In genomic region chr20:31870703-31871601, GRCh38 we compare ENCODE assay signal across 9 cellular contexts. TPM values are rescaled to one million over a fixed set of nuclear protein-coding genes. Genes with fewer than 3 reads are reported as not detected.
DNase-seq lines count a peak whose midpoint lies in the region; ATAC-seq and TF ChIP-seq lines count a peak whose summit lies in the region.
"Had no signal": no experiment of that assay in that cellular context is flagged by ENCODE, and none has a peak within 500 bp of the region (broad histone marks: within the 10 kb centered on the region; RNA-seq: fewer than 3 reads in every experiment).

No MANE protein-coding gene starts in this region.

- H3K27ac Mint-ChIP-seq in activated CD4-positive, alpha-beta T cell treated with anti-CD3 and anti-CD28 coated beads for 36 hours, result peak overlapping the region; percentile 23

- H3K4me1 Mint-ChIP-seq in activated CD4-positive, alpha-beta T cell treated with anti-CD3 and anti-CD28 coated beads for 36 hours, result peaks cover 7% of the 10 kb centered on the region

- in situ Hi-C loops in astrocyte of the cerebellum (cut with HindIII; ENCODE audit: low sequenced_read_pairs), result no loop called here

- WGBS in thymus, result 13% methylated on average over 25 of the region's 25 CpGs

- POLR2A ChIA-PET in activated CD4-positive, alpha-beta T cell treated with anti-CD3 and anti-CD28 coated beads for 36 hours (lab: Charles Lee), result no interaction called here

- no peaks in the 10 kb centered on the region for H3K9me3 ChIP-seq in thymus (ENCODE audit: control insufficient read depth)

- H3K27me3 Mint-ChIP-seq in activated CD4-positive, alpha-beta T cell treated with anti-CD3 and anti-CD28 coated beads for 36 hours, result peaks cover 30% of the 10 kb centered on the region

- ATAC-seq in activated CD4-positive, alpha-beta T cell treated with anti-CD3 and anti-CD28 coated beads for 36 hours, result no peak
- no peak for ATAC-seq in GM21515 (IDR thresholded peaks at IDR 0.05; ENCODE audit: unreplicated experiment)

- intact Hi-C loops in activated CD4-positive, alpha-beta T cell treated with anti-CD3 and anti-CD28 coated beads for 36 hours (cut with DNase I, micrococcal nuclease), result no loop called here

- no peaks in the 10 kb centered on the region for H3K36me3 Mint-ChIP-seq in activated CD4-positive, alpha-beta T cell treated with anti-CD3 and anti-CD28 coated beads for 36 hours (ENCODE audit: low read depth)

- no peak overlapping the region for H3K27ac ChIP-seq in thymus (ENCODE audit: low read depth)

- no peak for DNase-seq in activated CD4-positive, alpha-beta T cell treated with anti-CD3 and anti-CD28 coated beads for 36 hours
- DNase-seq in activated CD4-positive, alpha-beta T cell treated with anti-CD3 and anti-CD28 coated beads, Interleukin-2, amount 50 U/mL, for 48 hours, result no peak
- DNase-seq in astrocyte of the cerebellum (ENCODE audit: low read depth), result no peak
- DNase-seq in medulla oblongata (ENCODE audit: extremely low spot score), result peak; percentile 37
- DNase-seq in foreskin melanocyte, result no peak
- no peak for DNase-seq in RKO (ENCODE audit: low spot score)

- TF ChIP-seq CTCF in astrocyte of the cerebellum (IDR thresholded peaks at IDR 0.05; ENCODE audit: low read depth, low read length, missing control alignments), result no peak

- H3K27me3 ChIP-seq in thymus (ENCODE audit: control insufficient read depth, insufficient read depth), result peaks cover 33% of the 10 kb centered on the region

- H3K4me3 ChIP-seq in astrocyte of the cerebellum (ENCODE audit: low read depth, low read length) (peak overlapping the region; percentile 47), thymus (ENCODE audit: low read length) (peak overlapping the region; percentile 43)

- no peaks in the 10 kb centered on the region for H3K36me3 ChIP-seq in thymus (ENCODE audit: control insufficient read depth, insufficient read depth)

- H3K4me3 Mint-ChIP-seq in activated CD4-positive, alpha-beta T cell treated with anti-CD3 and anti-CD28 coated beads for 36 hours, result peak overlapping the region; percentile 18

- CTCF ChIA-PET in activated CD4-positive, alpha-beta T cell treated with anti-CD3 and anti-CD28 coated beads for 36 hours (lab: Charles Lee), result interaction anchor here (0.5 to 2.8 kb wide), 7 partner anchors 16 to 236 kb away, joined by 3 to 9 read pairs (median 3); no protein-coding TSS in a partner anchor

- H3K9me3 Mint-ChIP-seq in activated CD4-positive, alpha-beta T cell treated with anti-CD3 and anti-CD28 coated beads for 36 hours (ENCODE audit: low read depth), result no peaks in the 10 kb centered on the region

- no peaks in the 10 kb centered on the region for H3K4me1 ChIP-seq in thymus (ENCODE audit: control insufficient read depth, insufficient read depth, low read length)

RNA-seq across cellular contexts. Expression of gene TTLL9, which starts 0.5 kb away (rescaled TPM):
- total RNA-seq in activated CD4-positive, alpha-beta T cell treated with anti-CD3 and anti-CD28 coated beads for 36 hours, result not detected
- polyA plus RNA-seq in thymus, result 0.46 TPM
- total RNA-seq: M059J had no signal

RNA-seq across cellular contexts. Expression of gene DUSP15, which starts 0.6 kb away (rescaled TPM):
- not detected for total RNA-seq in activated CD4-positive, alpha-beta T cell treated with anti-CD3 and anti-CD28 coated beads for 36 hours
- polyA plus RNA-seq in thymus, result 1.6 TPM

RNA-seq across cellular contexts. Expression of gene FOXS1, which starts 25.5 kb away (rescaled TPM):
- not detected for total RNA-seq in activated CD4-positive, alpha-beta T cell treated with anti-CD3 and anti-CD28 coated beads for 36 hours
- polyA plus RNA-seq in thymus, result 1.2 TPM

RNA-seq across cellular contexts. Expression of gene MYLK2, which starts 51.8 kb away (rescaled TPM):
- under 1 TPM; 0.39 TPM for total RNA-seq in activated CD4-positive, alpha-beta T cell treated with anti-CD3 and anti-CD28 coated beads for 36 hours
- 1.4 TPM for polyA plus RNA-seq in thymus
